8 cellular contexts compared by ENCODE assay signal in genomic region chr6:31572041-31572911, GRCh38.
DNase-seq lines count a peak whose midpoint lies in the region; ATAC-seq lines count a peak whose summit lies in the region.

Gene LTA, plus strand, starts transcription at chr6:31572289. Its CDS starts 454 bp downstream, at chr6:31572743.

- peak; percentile 35 for ATAC-seq in GM21529 (IDR thresholded peaks at IDR 0.05; ENCODE audit: unreplicated experiment)
- peak; percentile 56 for ATAC-seq in stimulated activated naive CD8-positive, alpha-beta T cell treated with anti-CD3 and anti-CD28 coated beads, Interleukin-15, Interleukin-2, amounts not matched to agents 100 U/mL and 50 U/mL, for 24 hours

- DNase-seq in T-helper 9 cell (peak; percentile 69), EL (no peak), NCI-H2081 (lab: John Stamatoyannopoulos, UW) (no peak), glomerular visceral epithelial cell (ENCODE audit: extremely low spot score) (no peak), DMS53 (lab: John Stamatoyannopoulos, UW) (no peak)
- DNase-seq in effector CD4-positive, alpha-beta T cell = peak; percentile 70
- DNase-seq in stimulated activated naive CD8-positive, alpha-beta T cell treated with anti-CD3 and anti-CD28 coated beads, Interleukin-15, Interleukin-2, amounts not matched to agents 100 U/mL and 50 U/mL, for 24 hours = peak; percentile 85

Comparison
In these comparisons a context has a peak if more than half of its experiments do, and no peak if none do; other contexts are left out.
1. DNase-seq: peak in T-helper 9 cell (single experiment), effector CD4-positive, alpha-beta T cell (single experiment) and stimulated activated naive CD8-positive, alpha-beta T cell treated with anti-CD3 and anti-CD28 coated beads, Interleukin-15, Interleukin-2, amounts not matched to agents 100 U/mL and 50 U/mL, for 24 hours (single experiment); none in EL (single experiment), NCI-H2081 (0 of 2), glomerular visceral epithelial cell (single experiment) and DMS53 (single experiment).